Comparison of ENCODE assay signal across 8 cellular contexts in genomic region chr1:2232255-2232915, GRCh38. TPM values are rescaled to one million over a fixed set of nuclear protein-coding genes. Genes with fewer than 3 reads are reported as not detected.
DNase-seq lines count a peak whose midpoint lies in the region; ATAC-seq and TF ChIP-seq lines count a peak whose summit lies in the region.

No MANE protein-coding gene starts in this region.

- no peaks in the 10 kb centered on the region for H3K27me3 Mint-ChIP-seq in stimulated activated naive CD8-positive, alpha-beta T cell treated with anti-CD3 and anti-CD28 coated beads, Interleukin-15, Interleukin-2, amounts not matched to agents 100 ng/mL and 50 ng/mL, for 24 hours
- H3K27me3 Mint-ChIP-seq in natural killer cell (ENCODE audit: low read depth in 2 of 2): no peaks in the 10 kb centered on the region

- H3K27me3 ChIP-seq in dorsolateral prefrontal cortex: no peaks in the 10 kb centered on the region

- peak overlapping the region; percentile 85 for H3K27ac Mint-ChIP-seq in stimulated activated naive CD8-positive, alpha-beta T cell treated with anti-CD3 and anti-CD28 coated beads, Interleukin-15, Interleukin-2, amounts not matched to agents 100 ng/mL and 50 ng/mL, for 24 hours
- peak overlapping the region; percentile 82 to 97 for H3K27ac Mint-ChIP-seq in natural killer cell

- no peaks in the 10 kb centered on the region for H3K9me3 Mint-ChIP-seq in stimulated activated naive CD8-positive, alpha-beta T cell treated with anti-CD3 and anti-CD28 coated beads, Interleukin-15, Interleukin-2, amounts not matched to agents 100 ng/mL and 50 ng/mL, for 24 hours
- no peaks in the 10 kb centered on the region for H3K9me3 Mint-ChIP-seq in natural killer cell

- H3K27ac ChIP-seq in dorsolateral prefrontal cortex: peak overlapping the region; percentile 21 to 96 (median 87)

- DNase-seq in stimulated activated naive CD8-positive, alpha-beta T cell treated with anti-CD3 and anti-CD28 coated beads, Interleukin-15, Interleukin-2, amounts not matched to agents 100 U/mL and 50 U/mL, for 24 hours: no peak
- DNase-seq in dorsolateral prefrontal cortex (peak in 1 of 10 donors; percentile 5), natural killer cell (no peak), DMS153 (lab: John Stamatoyannopoulos, UW) (no peak)

- no peak for ATAC-seq in stimulated activated naive CD8-positive, alpha-beta T cell treated with anti-CD3 and anti-CD28 coated beads, Interleukin-15, Interleukin-2, amounts not matched to agents 100 U/mL and 50 U/mL, for 24 hours
- ATAC-seq in natural killer cell (no peak), HG03039 (IDR thresholded peaks at IDR 0.05; ENCODE audit: unreplicated experiment) (no peak), GM21619 (IDR thresholded peaks at IDR 0.05; ENCODE audit: unreplicated experiment) (no peak), GM21529 (IDR thresholded peaks at IDR 0.05; ENCODE audit: unreplicated experiment) (no peak)

- peak overlapping the region; percentile 94 for H3K4me3 Mint-ChIP-seq in stimulated activated naive CD8-positive, alpha-beta T cell treated with anti-CD3 and anti-CD28 coated beads, Interleukin-15, Interleukin-2, amounts not matched to agents 100 ng/mL and 50 ng/mL, for 24 hours
- peak overlapping the region; percentile 93 for H3K4me3 Mint-ChIP-seq in natural killer cell

- intact Hi-C loops in dorsolateral prefrontal cortex (cut with DNase I) (loop anchor here (5.0 to 10.0 kb wide), 3 partner anchors 35 to 98 kb away; no protein-coding TSS in a partner anchor), natural killer cell (cut with micrococcal nuclease) (loop anchor here (5.0 kb wide), 1 partner anchor 35 kb away; no protein-coding TSS in a partner anchor)

- peak overlapping the region; percentile 47 to 86 (median 72) for H3K4me3 ChIP-seq in dorsolateral prefrontal cortex

- no peak for TF ChIP-seq CTCF in dorsolateral prefrontal cortex (IDR thresholded peaks at IDR 0.05 in 54 of 56, conservative IDR thresholded peaks at IDR 0.05 in 2 of 56; ENCODE audit: low read depth in 1 of 56, partially characterized antibody in 56 of 56)
- no peak for TF ChIP-seq CTCF in natural killer cell (IDR thresholded peaks at IDR 0.05)

- peaks cover 71% of the 10 kb centered on the region for H3K4me1 Mint-ChIP-seq in stimulated activated naive CD8-positive, alpha-beta T cell treated with anti-CD3 and anti-CD28 coated beads, Interleukin-15, Interleukin-2, amounts not matched to agents 100 ng/mL and 50 ng/mL, for 24 hours (ENCODE audit: low read depth)
- peaks cover 55 to 73% of the 10 kb centered on the region in 2 donors for H3K4me1 Mint-ChIP-seq in natural killer cell

- H3K36me3 Mint-ChIP-seq in stimulated activated naive CD8-positive, alpha-beta T cell treated with anti-CD3 and anti-CD28 coated beads, Interleukin-15, Interleukin-2, amounts not matched to agents 100 ng/mL and 50 ng/mL, for 24 hours (ENCODE audit: low read depth): peaks cover 7% of the 10 kb centered on the region
- H3K36me3 Mint-ChIP-seq in natural killer cell: no peaks in the 10 kb centered on the region

RNA-seq across cellular contexts. Expression of gene SKI, which starts 4.3 kb away (rescaled TPM):
- total RNA-seq in dorsolateral prefrontal cortex (100 to 1,000 TPM in 27 of 120 experiments, 10 to 100 TPM in 93; 65.3 to 147 (median 87.5) TPM), natural killer cell (100 to 1,000 TPM in 2 of 3 donors, 10 to 100 TPM in 1; 96.9 to 145 (median 140) TPM)

RNA-seq across cellular contexts. Expression of gene FAAP20, which starts 37.8 kb away (rescaled TPM):
- total RNA-seq in dorsolateral prefrontal cortex (10 to 100 TPM; 21.8 to 56.4 (median 36.0) TPM), natural killer cell (10 to 100 TPM; 40.3 to 53.0 (median 43.3) TPM)
